In genomic region chr14:49770212-49770817, GRCh38 we compare ENCODE assay signal across 8 cellular contexts. TPM values are rescaled to one million over a fixed set of nuclear protein-coding genes. Genes with fewer than 3 reads are reported as not detected.
DNase-seq lines count a peak whose midpoint lies in the region; ATAC-seq and TF ChIP-seq lines count a peak whose summit lies in the region.

No MANE protein-coding gene starts in this region.

- no TSS peak for BruUV-seq in A673 (replicated peaks; lab: Mats Ljungman, UMichigan)

- in situ Hi-C loops in G401 (cut with HindIII; ENCODE audit: low sequenced_read_pairs): no loop called here

- peak overlapping the region; percentile 99 for H3K4me3 ChIP-seq in A673 (ENCODE audit: low read depth, low read length, poor library complexity, severe bottlenecking)
- peak overlapping the region in 1 of 4 donors; percentile 84 for H3K4me3 ChIP-seq in adrenal gland
- H3K4me3 ChIP-seq in right lobe of liver: peak overlapping the region; percentile 91 to 97 (median 93)

- H3K9me3 ChIP-seq in A673 (ENCODE audit: low read depth, low read length, poor library complexity, severe bottlenecking) (no peaks in the 10 kb centered on the region), adrenal gland (replicated peaks in 1 of 3) (no peaks in the 10 kb centered on the region), right lobe of liver (no peaks in the 10 kb centered on the region)

- TF ChIP-seq POLR2A in adrenal gland (IDR thresholded peaks at IDR 0.05) (no peak), right lobe of liver (IDR thresholded peaks at IDR 0.05) (peak; percentile 81)

- no peak for DNase-seq in A673 (ENCODE audit: low spot score)
- peak; percentile 34 for DNase-seq in HCEC 1CT
- no peak for DNase-seq in adrenal gland
- DNase-seq in right lobe of liver: peak in 2 of 3 donors; percentile 31 to 84
- DNase-seq in A172 (ENCODE audit: low spot score): no peak
- no peak for DNase-seq in G401 (ENCODE audit: low spot score)
- DNase-seq in superior temporal gyrus (ENCODE audit: extremely low spot score): no peak

- H3K27me3 ChIP-seq in A673 (replicated peaks; ENCODE audit: insufficient read depth, low read depth, low read length, poor library complexity): no peaks in the 10 kb centered on the region
- H3K27me3 ChIP-seq in adrenal gland: no peaks in the 10 kb centered on the region
- no peaks in the 10 kb centered on the region for H3K27me3 ChIP-seq in right lobe of liver

- peaks cover 16% of the 10 kb centered on the region for H3K36me3 ChIP-seq in A673 (ENCODE audit: insufficient read depth, low read length, poor library complexity, severe bottlenecking)
- peaks cover 0 to 18% of the 10 kb centered on the region in 2 donors for H3K36me3 ChIP-seq in adrenal gland (replicated peaks in 1 of 2)
- H3K36me3 ChIP-seq in right lobe of liver: peaks cover 0 to 15% (median 8%) of the 10 kb centered on the region in 4 donors

- peak; percentile 46 to 67 (median 64) for ATAC-seq in right lobe of liver
- no peak for ATAC-seq in GM18858 (IDR thresholded peaks at IDR 0.05; ENCODE audit: unreplicated experiment)

- POLR2A ChIA-PET in A673 (lab: Charles Lee; ENCODE audit: low non-redundant PET): no interaction called here

- intact Hi-C loops in A673 (cut with micrococcal nuclease; ENCODE audit: unreplicated experiment) (no loop called here), adrenal gland (cut with DNase I) (no loop called here), right lobe of liver (cut with DNase I) (no loop called here)

- no peaks in the 10 kb centered on the region for H3K4me1 ChIP-seq in A673 (ENCODE audit: insufficient read depth, low read length, poor library complexity, severe bottlenecking)
- H3K4me1 ChIP-seq in adrenal gland (replicated peaks in 1 of 2): peaks cover 26 to 34% of the 10 kb centered on the region in 2 donors
- H3K4me1 ChIP-seq in right lobe of liver: peaks cover 0 to 33% (median 18%) of the 10 kb centered on the region in 4 donors

- TF ChIP-seq CTCF in A673 (conservative IDR thresholded peaks at IDR 0.05; ENCODE audit: low read depth, low read length) (no peak), adrenal gland (IDR thresholded peaks at IDR 0.05) (no peak), right lobe of liver (IDR thresholded peaks at IDR 0.05) (no peak)

- CTCF ChIA-PET in A673 (lab: Charles Lee): interaction anchor here (0.6 to 1.2 kb wide), 2 partner anchors 84 to 136 kb away, joined by 3 read pairs; no protein-coding TSS in a partner anchor

- 41 to 57% (median 51%) methylated on average over 4 of the region's 4 CpGs for WGBS in adrenal gland, 4 donors
- WGBS in right lobe of liver (ENCODE audit: insufficient coverage, low coverage, low lambda C conversion rate, missing lambda C conversion rate): 15% methylated on average over 4 of the region's 4 CpGs

- H3K27ac ChIP-seq in A673 (ENCODE audit: low read depth, low read length, poor library complexity, severe bottlenecking): peak overlapping the region; percentile 98
- H3K27ac ChIP-seq in adrenal gland: peak overlapping the region in 3 of 5 donors; percentile 24 to 64 (median 50)
- H3K27ac ChIP-seq in right lobe of liver: peak overlapping the region; percentile 99

RNA-seq across cellular contexts. Expression of gene KLHDC2, which starts 2.4 kb away (rescaled TPM):
- 34.0 and 39.6 TPM in 2 replicates for total RNA-seq in A673 (2021)
- total RNA-seq in adrenal gland: 10 to 100 TPM; 54.3 to 95.5 (median 68.5) TPM
- 10 to 100 TPM; 43.1 to 74.2 (median 43.4) TPM for polyA plus RNA-seq in adrenal gland
- 10 to 100 TPM; 34.0 to 69.6 (median 49.7) TPM for total RNA-seq in right lobe of liver
- total RNA-seq in A172 (2014; rRNA removed; shearing (Covaris generic)): 37.1 and 42.2 TPM in 2 replicates
- total RNA-seq in G401 (2014; rRNA removed; shearing (Covaris generic)): 48.8 and 83.5 TPM in 2 replicates

Comparison
In these comparisons a context has a peak if more than half of its experiments do, and no peak if none do; other contexts are left out.
1. DNase-seq: peak in HCEC 1CT (single experiment) and right lobe of liver (2 of 3); none in A673 (single experiment), adrenal gland (0 of 7), A172 (single experiment), G401 (single experiment) and superior temporal gyrus (single experiment).
2. Peak in every context shown above with its lines, with median percentiles within 50 percentile points of each other: H3K27ac ChIP-seq.